Comparison of ENCODE assay signal across 2 cellular contexts in the genomic region with DNA sequence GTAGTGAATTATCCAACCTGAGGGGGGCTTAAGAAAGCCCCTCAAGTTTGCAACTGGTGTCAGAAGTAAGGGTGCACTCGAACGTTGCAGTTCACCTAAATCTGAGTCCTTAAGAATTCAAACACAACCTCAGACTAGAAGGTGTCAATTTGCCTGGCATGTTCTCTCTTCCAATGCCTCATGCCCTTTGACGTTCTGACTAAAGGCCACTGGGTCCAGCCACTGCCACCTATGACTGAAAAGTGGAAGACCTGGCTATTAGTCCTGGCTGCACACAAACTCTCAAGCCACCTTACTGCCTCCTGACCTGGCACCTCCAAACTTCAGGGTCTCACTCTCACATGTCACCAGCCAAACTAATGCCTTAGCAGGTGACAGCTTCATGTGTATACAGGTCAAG.
A peak's percentile ranks its signal among the peaks of the same experiment; 100 is the strongest.
TF ChIP-seq lines count a peak whose summit lies in the region.

No MANE protein-coding gene starts in this region.

TF ChIP-seq in liver, 16 proteins besides CTCF, POLR2A, EP300 and RAD21:
- TF ChIP-seq GABPA (IDR thresholded peaks at IDR 0.05 in 1 of 2, conservative IDR thresholded peaks at IDR 0.05 in 1 of 2) (no peak), SP1 (IDR thresholded peaks at IDR 0.05) (peak; percentile 58), HNF4A (conservative IDR thresholded peaks at IDR 0.05) (peak; percentile 92 to 93), RXRA (IDR thresholded peaks at IDR 0.05) (peak; percentile 62 to 66), TAF1 (conservative IDR thresholded peaks at IDR 0.05) (no peak), HNF4G (IDR thresholded peaks at IDR 0.05) (peak; percentile 70)
- TF ChIP-seq, protein P1, sequence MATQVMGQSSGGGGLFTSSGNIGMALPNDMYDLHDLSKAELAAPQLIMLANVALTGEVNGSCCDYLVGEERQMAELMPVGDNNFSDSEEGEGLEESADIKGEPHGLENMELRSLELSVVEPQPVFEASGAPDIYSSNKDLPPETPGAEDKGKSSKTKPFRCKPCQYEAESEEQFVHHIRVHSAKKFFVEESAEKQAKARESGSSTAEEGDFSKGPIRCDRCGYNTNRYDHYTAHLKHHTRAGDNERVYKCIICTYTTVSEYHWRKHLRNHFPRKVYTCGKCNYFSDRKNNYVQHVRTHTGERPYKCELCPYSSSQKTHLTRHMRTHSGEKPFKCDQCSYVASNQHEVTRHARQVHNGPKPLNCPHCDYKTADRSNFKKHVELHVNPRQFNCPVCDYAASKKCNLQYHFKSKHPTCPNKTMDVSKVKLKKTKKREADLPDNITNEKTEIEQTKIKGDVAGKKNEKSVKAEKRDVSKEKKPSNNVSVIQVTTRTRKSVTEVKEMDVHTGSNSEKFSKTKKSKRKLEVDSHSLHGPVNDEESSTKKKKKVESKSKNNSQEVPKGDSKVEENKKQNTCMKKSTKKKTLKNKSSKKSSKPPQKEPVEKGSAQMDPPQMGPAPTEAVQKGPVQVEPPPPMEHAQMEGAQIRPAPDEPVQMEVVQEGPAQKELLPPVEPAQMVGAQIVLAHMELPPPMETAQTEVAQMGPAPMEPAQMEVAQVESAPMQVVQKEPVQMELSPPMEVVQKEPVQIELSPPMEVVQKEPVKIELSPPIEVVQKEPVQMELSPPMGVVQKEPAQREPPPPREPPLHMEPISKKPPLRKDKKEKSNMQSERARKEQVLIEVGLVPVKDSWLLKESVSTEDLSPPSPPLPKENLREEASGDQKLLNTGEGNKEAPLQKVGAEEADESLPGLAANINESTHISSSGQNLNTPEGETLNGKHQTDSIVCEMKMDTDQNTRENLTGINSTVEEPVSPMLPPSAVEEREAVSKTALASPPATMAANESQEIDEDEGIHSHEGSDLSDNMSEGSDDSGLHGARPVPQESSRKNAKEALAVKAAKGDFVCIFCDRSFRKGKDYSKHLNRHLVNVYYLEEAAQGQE (IDR thresholded peaks at IDR 0.05): no peak
- TF ChIP-seq, protein P2, sequence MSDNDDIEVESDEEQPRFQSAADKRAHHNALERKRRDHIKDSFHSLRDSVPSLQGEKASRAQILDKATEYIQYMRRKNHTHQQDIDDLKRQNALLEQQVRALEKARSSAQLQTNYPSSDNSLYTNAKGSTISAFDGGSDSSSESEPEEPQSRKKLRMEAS (IDR thresholded peaks at IDR 0.05): peak; percentile 95

TF ChIP-seq in HepG2, 621 proteins besides CTCF, POLR2A, EP300 and RAD21:
- no peak for TF ChIP-seq ZNF720 (CRISPR knock-in tag; IDR thresholded peaks at IDR 0.05)
- TF ChIP-seq, protein P3, sequence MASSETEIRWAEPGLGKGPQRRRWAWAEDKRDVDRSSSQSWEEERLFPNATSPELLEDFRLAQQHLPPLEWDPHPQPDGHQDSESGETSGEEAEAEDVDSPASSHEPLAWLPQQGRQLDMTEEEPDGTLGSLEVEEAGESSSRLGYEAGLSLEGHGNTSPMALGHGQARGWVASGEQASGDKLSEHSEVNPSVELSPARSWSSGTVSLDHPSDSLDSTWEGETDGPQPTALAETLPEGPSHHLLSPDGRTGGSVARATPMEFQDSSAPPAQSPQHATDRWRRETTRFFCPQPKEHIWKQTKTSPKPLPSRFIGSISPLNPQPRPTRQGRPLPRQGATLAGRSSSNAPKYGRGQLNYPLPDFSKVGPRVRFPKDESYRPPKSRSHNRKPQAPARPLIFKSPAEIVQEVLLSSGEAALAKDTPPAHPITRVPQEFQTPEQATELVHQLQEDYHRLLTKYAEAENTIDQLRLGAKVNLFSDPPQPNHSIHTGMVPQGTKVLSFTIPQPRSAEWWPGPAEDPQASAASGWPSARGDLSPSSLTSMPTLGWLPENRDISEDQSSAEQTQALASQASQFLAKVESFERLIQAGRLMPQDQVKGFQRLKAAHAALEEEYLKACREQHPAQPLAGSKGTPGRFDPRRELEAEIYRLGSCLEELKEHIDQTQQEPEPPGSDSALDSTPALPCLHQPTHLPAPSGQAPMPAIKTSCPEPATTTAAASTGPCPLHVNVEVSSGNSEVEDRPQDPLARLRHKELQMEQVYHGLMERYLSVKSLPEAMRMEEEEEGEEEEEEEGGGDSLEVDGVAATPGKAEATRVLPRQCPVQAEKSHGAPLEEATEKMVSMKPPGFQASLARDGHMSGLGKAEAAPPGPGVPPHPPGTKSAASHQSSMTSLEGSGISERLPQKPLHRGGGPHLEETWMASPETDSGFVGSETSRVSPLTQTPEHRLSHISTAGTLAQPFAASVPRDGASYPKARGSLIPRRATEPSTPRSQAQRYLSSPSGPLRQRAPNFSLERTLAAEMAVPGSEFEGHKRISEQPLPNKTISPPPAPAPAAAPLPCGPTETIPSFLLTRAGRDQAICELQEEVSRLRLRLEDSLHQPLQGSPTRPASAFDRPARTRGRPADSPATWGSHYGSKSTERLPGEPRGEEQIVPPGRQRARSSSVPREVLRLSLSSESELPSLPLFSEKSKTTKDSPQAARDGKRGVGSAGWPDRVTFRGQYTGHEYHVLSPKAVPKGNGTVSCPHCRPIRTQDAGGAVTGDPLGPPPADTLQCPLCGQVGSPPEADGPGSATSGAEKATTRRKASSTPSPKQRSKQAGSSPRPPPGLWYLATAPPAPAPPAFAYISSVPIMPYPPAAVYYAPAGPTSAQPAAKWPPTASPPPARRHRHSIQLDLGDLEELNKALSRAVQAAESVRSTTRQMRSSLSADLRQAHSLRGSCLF (CRISPR knock-in tag; IDR thresholded peaks at IDR 0.05; ENCODE audit: borderline replicate concordance): no peak
- TF ChIP-seq SRF (IDR thresholded peaks at IDR 0.05; ENCODE audit: low read depth, low read length): no peak
- no peak for TF ChIP-seq HHEX (CRISPR knock-in tag; IDR thresholded peaks at IDR 0.05)
- TF ChIP-seq ZNF790 (CRISPR knock-in tag; IDR thresholded peaks at IDR 0.05; ENCODE audit: borderline replicate concordance): no peak
- no peak for TF ChIP-seq ATAD3A (CRISPR knock-in tag; IDR thresholded peaks at IDR 0.05)
- no peak for TF ChIP-seq ZNF567 (CRISPR knock-in tag; IDR thresholded peaks at IDR 0.05; ENCODE audit: borderline replicate concordance)
- TF ChIP-seq PAX8 (CRISPR knock-in tag; IDR thresholded peaks at IDR 0.05; ENCODE audit: borderline replicate concordance): no peak
- no peak for TF ChIP-seq RFX5 (IDR thresholded peaks at IDR 0.05; ENCODE audit: low read depth, low read length)
- TF ChIP-seq SP1 (IDR thresholded peaks at IDR 0.05): no peak
- no peak for TF ChIP-seq SP1 (CRISPR knock-in tag; IDR thresholded peaks at IDR 0.05)
- TF ChIP-seq, protein P4, sequence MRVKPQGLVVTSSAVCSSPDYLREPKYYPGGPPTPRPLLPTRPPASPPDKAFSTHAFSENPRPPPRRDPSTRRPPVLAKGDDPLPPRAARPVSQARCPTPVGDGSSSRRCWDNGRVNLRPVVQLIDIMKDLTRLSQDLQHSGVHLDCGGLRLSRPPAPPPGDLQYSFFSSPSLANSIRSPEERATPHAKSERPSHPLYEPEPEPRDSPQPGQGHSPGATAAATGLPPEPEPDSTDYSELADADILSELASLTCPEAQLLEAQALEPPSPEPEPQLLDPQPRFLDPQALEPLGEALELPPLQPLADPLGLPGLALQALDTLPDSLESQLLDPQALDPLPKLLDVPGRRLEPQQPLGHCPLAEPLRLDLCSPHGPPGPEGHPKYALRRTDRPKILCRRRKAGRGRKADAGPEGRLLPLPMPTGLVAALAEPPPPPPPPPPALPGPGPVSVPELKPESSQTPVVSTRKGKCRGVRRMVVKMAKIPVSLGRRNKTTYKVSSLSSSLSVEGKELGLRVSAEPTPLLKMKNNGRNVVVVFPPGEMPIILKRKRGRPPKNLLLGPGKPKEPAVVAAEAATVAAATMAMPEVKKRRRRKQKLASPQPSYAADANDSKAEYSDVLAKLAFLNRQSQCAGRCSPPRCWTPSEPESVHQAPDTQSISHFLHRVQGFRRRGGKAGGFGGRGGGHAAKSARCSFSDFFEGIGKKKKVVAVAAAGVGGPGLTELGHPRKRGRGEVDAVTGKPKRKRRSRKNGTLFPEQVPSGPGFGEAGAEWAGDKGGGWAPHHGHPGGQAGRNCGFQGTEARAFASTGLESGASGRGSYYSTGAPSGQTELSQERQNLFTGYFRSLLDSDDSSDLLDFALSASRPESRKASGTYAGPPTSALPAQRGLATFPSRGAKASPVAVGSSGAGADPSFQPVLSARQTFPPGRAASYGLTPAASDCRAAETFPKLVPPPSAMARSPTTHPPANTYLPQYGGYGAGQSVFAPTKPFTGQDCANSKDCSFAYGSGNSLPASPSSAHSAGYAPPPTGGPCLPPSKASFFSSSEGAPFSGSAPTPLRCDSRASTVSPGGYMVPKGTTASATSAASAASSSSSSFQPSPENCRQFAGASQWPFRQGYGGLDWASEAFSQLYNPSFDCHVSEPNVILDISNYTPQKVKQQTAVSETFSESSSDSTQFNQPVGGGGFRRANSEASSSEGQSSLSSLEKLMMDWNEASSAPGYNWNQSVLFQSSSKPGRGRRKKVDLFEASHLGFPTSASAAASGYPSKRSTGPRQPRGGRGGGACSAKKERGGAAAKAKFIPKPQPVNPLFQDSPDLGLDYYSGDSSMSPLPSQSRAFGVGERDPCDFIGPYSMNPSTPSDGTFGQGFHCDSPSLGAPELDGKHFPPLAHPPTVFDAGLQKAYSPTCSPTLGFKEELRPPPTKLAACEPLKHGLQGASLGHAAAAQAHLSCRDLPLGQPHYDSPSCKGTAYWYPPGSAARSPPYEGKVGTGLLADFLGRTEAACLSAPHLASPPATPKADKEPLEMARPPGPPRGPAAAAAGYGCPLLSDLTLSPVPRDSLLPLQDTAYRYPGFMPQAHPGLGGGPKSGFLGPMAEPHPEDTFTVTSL (CRISPR knock-in tag; IDR thresholded peaks at IDR 0.05; ENCODE audit: borderline replicate concordance): no peak
- no peak for TF ChIP-seq ZNF737 (CRISPR knock-in tag; IDR thresholded peaks at IDR 0.05; ENCODE audit: borderline replicate concordance)
- TF ChIP-seq, protein P5, sequence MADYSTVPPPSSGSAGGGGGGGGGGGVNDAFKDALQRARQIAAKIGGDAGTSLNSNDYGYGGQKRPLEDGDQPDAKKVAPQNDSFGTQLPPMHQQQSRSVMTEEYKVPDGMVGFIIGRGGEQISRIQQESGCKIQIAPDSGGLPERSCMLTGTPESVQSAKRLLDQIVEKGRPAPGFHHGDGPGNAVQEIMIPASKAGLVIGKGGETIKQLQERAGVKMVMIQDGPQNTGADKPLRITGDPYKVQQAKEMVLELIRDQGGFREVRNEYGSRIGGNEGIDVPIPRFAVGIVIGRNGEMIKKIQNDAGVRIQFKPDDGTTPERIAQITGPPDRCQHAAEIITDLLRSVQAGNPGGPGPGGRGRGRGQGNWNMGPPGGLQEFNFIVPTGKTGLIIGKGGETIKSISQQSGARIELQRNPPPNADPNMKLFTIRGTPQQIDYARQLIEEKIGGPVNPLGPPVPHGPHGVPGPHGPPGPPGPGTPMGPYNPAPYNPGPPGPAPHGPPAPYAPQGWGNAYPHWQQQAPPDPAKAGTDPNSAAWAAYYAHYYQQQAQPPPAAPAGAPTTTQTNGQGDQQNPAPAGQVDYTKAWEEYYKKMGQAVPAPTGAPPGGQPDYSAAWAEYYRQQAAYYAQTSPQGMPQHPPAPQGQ (CRISPR knock-in tag; IDR thresholded peaks at IDR 0.05; ENCODE audit: borderline replicate concordance): no peak
- no peak for TF ChIP-seq HOXA9 (CRISPR knock-in tag; IDR thresholded peaks at IDR 0.05; ENCODE audit: borderline replicate concordance)
- TF ChIP-seq TBX3 (IDR thresholded peaks at IDR 0.05; ENCODE audit: borderline replicate concordance): no peak
- no peak for TF ChIP-seq ARNT2 (CRISPR knock-in tag; IDR thresholded peaks at IDR 0.05; ENCODE audit: low read depth)
- TF ChIP-seq BORCS8-MEF2B (CRISPR knock-in tag; IDR thresholded peaks at IDR 0.05): no peak
- TF ChIP-seq, protein P6, sequence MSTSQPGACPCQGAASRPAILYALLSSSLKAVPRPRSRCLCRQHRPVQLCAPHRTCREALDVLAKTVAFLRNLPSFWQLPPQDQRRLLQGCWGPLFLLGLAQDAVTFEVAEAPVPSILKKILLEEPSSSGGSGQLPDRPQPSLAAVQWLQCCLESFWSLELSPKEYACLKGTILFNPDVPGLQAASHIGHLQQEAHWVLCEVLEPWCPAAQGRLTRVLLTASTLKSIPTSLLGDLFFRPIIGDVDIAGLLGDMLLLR (CRISPR knock-in tag; IDR thresholded peaks at IDR 0.05): no peak
- no peak for TF ChIP-seq ZNF232 (CRISPR knock-in tag; IDR thresholded peaks at IDR 0.05; ENCODE audit: borderline replicate concordance)
